In the genomic region with DNA sequence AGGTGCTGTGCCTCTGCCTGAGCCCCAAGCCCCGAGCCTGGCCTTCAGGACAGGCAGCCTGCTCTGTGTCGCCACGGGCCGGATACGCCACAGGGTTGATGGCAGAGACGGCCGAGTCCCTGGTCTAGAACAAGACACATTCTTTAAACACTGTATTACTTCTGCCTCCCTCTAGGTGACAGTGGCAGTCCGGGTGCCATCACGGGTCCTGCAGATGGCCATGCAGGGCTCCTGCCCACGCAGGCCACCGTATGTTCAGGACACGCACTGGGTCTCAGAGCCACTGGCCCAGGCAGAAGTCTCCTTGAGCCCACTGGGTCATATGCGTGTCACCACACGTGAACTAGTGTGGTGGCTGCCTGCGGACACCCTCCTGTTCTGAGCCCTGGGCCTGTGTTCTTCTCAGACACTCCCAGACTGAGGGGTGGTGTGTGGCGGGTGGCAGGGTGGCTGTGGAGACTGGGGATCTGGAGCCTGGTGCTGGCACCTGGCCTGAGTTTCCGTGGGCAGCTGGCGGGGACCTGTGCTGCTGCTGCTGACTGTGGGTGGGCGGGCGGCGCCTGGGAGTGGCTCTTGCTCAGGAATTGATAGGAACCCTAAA, we compare ENCODE assay signal across 9 cellular contexts. TPM values are rescaled to one million over a fixed set of nuclear protein-coding genes. Genes with fewer than 3 reads are reported as not detected.
DNase-seq lines count a peak whose midpoint lies in the region; ATAC-seq and TF ChIP-seq lines count a peak whose summit lies in the region.
"Had no signal": no experiment of that assay in that cellular context is flagged by ENCODE, and none has a peak within 500 bp of the region (broad histone marks: within the 10 kb centered on the region; RNA-seq: fewer than 3 reads in every experiment).

No MANE protein-coding gene starts in this region.

- in situ Hi-C loops in transverse colon (cut with MboI; ENCODE audit: low pct_ligation_motif_present in 1 of 4, low pct_unique_long_range_greater_than_20kb in 1 of 4, low sequenced_read_pairs in 3 of 4) (no loop called here), mammary epithelial cell (cut with MboI; ENCODE audit: low sequenced_read_pairs in 2 of 2) (no loop called here)

- no peak overlapping the region for H3K4me2 ChIP-seq in mammary epithelial cell (ENCODE audit: insufficient read depth, low read depth, low read length)

- H3K36me3 ChIP-seq in cardiac muscle cell: peaks cover 30% of the 10 kb centered on the region
- peaks cover 0 to 45% of the 10 kb centered on the region in 2 donors for H3K36me3 ChIP-seq in adrenal gland (replicated peaks in 1 of 2)
- H3K36me3 ChIP-seq in transverse colon: peaks cover 0 to 16% (median 7%) of the 10 kb centered on the region in 4 donors
- peaks cover 4% of the 10 kb centered on the region for H3K36me3 ChIP-seq in mammary epithelial cell (ENCODE audit: insufficient read depth, low read length)

- H3K4me1 ChIP-seq in cardiac muscle cell (ENCODE audit: low read depth) (peaks cover 3% of the 10 kb centered on the region), adrenal gland (replicated peaks in 1 of 2) (peaks cover 15 to 33% of the 10 kb centered on the region in 2 donors), transverse colon (peaks cover 11 to 24% (median 19%) of the 10 kb centered on the region in 4 donors), mammary epithelial cell (ENCODE audit: insufficient read depth, low read length) (peaks cover 3% of the 10 kb centered on the region)

- no peak overlapping the region for H3K4me3 ChIP-seq in cardiac muscle cell
- no peak overlapping the region for H3K4me3 ChIP-seq in adrenal gland
- H3K4me3 ChIP-seq in transverse colon: no peak overlapping the region
- no peak overlapping the region for H3K4me3 ChIP-seq in mammary epithelial cell (replicated peaks in 1 of 3; ENCODE audit: insufficient read depth in 1 of 3, low read depth in 2 of 3, low read length in 3 of 3)

- no peak for TF ChIP-seq EP300 in transverse colon (IDR thresholded peaks at IDR 0.05; ENCODE audit: low read depth)

- peaks cover 40% of the 10 kb centered on the region for H3K79me2 ChIP-seq in mammary epithelial cell (ENCODE audit: insufficient read depth, low read length)

- no peak overlapping the region for H2AFZ ChIP-seq in mammary epithelial cell (ENCODE audit: low read depth, low read length)

- CTCF ChIA-PET in mammary epithelial cell (lab: Charles Lee; ENCODE audit: low non-redundant PET): no interaction called here

- dilution Hi-C loops in mammary epithelial cell (cut with HindIII; ENCODE audit: low sequenced_read_pairs): no loop called here

- TF ChIP-seq CTCF in cardiac muscle cell (IDR thresholded peaks at IDR 0.05; ENCODE audit: low read depth, low read length) (no peak), adrenal gland (IDR thresholded peaks at IDR 0.05) (peak in 5 of 6 experiments; percentile 5 to 50 (median 45)), transverse colon (IDR thresholded peaks at IDR 0.05) (peak in 2 of 5 experiments; percentile 13 to 37), mammary epithelial cell (conservative IDR thresholded peaks at IDR 0.05 in 1 of 2, IDR thresholded peaks at IDR 0.05 in 1 of 2; ENCODE audit: extremely low read depth in 1 of 2, insufficient read depth in 1 of 2, low read depth in 1 of 2, low read length in 2 of 2) (peak in 1 of 2 donors; percentile 30)

- H3K27me3 ChIP-seq in cardiac muscle cell: no peaks in the 10 kb centered on the region
- H3K27me3 ChIP-seq in adrenal gland: no peaks in the 10 kb centered on the region
- no peaks in the 10 kb centered on the region for H3K27me3 ChIP-seq in transverse colon
- no peaks in the 10 kb centered on the region for H3K27me3 ChIP-seq in mammary epithelial cell (ENCODE audit: insufficient read depth, low read length)

- ATAC-seq in Right ventricle myocardium superior (ENCODE audit: poor library complexity): no peak
- no peak for ATAC-seq in GM19035 (IDR thresholded peaks at IDR 0.05; ENCODE audit: unreplicated experiment)

- H3K27ac ChIP-seq in cardiac muscle cell (peak overlapping the region; percentile 59), adrenal gland (peak overlapping the region in 4 of 5 donors; percentile 55 to 89 (median 74)), transverse colon (no peak overlapping the region), mammary epithelial cell (ENCODE audit: insufficient read depth, low read depth, low read length) (no peak overlapping the region)

- H3K9me3 ChIP-seq in cardiac muscle cell (ENCODE audit: low read depth): no peaks in the 10 kb centered on the region
- H3K9me3 ChIP-seq in adrenal gland (replicated peaks in 1 of 3): no peaks in the 10 kb centered on the region
- H3K9me3 ChIP-seq in transverse colon: no peaks in the 10 kb centered on the region
- H3K9me3 ChIP-seq in mammary epithelial cell (replicated peaks; ENCODE audit: insufficient read depth, low read length): no peaks in the 10 kb centered on the region

- WGBS in adrenal gland, 4 donors: 59 to 80% (median 69%) methylated on average over 1 to 21 of the region's 21 CpGs
- WGBS in transverse colon (ENCODE audit: low coverage in 1 of 2), 2 donors: 78% methylated on average over 19 of the region's 21 CpGs; no CpG with 5 or more reads in 1 of the 2 donors
- WGBS in mammary epithelial cell (ENCODE audit: low coverage, missing lambda C conversion rate): 69% methylated on average over 13 of the region's 21 CpGs

- H4K20me1 ChIP-seq in mammary epithelial cell (ENCODE audit: insufficient read depth, low read length): no peaks in the 10 kb centered on the region

- H3K9ac ChIP-seq in mammary epithelial cell (ENCODE audit: insufficient read depth, low read length): no peak overlapping the region

- DNase-seq in cardiac muscle cell (ENCODE audit: low read depth in 1 of 2, low spot score in 1 of 2) (no peak), Right ventricle myocardium superior (no peak), adrenal gland (peak in 6 of 7 donors; percentile 53 to 78 (median 68)), transverse colon (no peak), mammary epithelial cell (no peak)
- DNase-seq: activated naive CD8-positive, alpha-beta T cell treated with anti-CD3 and anti-CD28 coated beads, Interleukin-2, amount 10 ng/mL, durations not matched to agents 7 days and 5 days; NCI-H526; stimulated activated CD4-positive, alpha-beta T cell treated with anti-CD3 and anti-CD28 coated beads, Interleukin-4, amount 100 ng/mL, for 1 hour had no signal

- no peak for TF ChIP-seq POLR2A in adrenal gland (IDR thresholded peaks at IDR 0.05)
- peak; percentile 32 for TF ChIP-seq POLR2A in transverse colon (IDR thresholded peaks at IDR 0.05)

- intact Hi-C loops in Right ventricle myocardium superior (cut with DNase I) (no loop called here), adrenal gland (cut with DNase I) (loop anchor here (5.0 to 10.0 kb wide), 3 partner anchors 64 to 83 kb away; a partner anchor contains a TSS), transverse colon (cut with DNase I; ENCODE audit: low total_unique reads) (no loop called here), mammary epithelial cell (cut with micrococcal nuclease) (loop anchor here (10.0 kb wide), 1 partner anchor 337 kb away; no protein-coding TSS in a partner anchor)

- no TSS peak for BruUV-seq in mammary epithelial cell (replicated peaks; lab: Mats Ljungman, UMichigan)

RNA-seq across cellular contexts. Expression of a gene that starts 4.4 kb away (rescaled TPM):
- total RNA-seq in cardiac muscle cell (255 and 361 TPM in 2 replicates), Right ventricle myocardium superior (59.6 TPM), adrenal gland (10 to 100 TPM; 58.1 to 85.1 (median 71.7) TPM), transverse colon (100 to 1,000 TPM; 184 to 332 (median 254) TPM), mammary epithelial cell (10 to 100 TPM; 33.0 to 61.5 TPM)
- polyA plus RNA-seq in cardiac muscle cell (297 and 342 TPM in 2 replicates), adrenal gland (10 to 100 TPM; 18.1 to 82.9 (median 69.7) TPM), mammary epithelial cell (68.8 TPM)
- polyA minus RNA-seq in mammary epithelial cell: 62.8 TPM

RNA-seq across cellular contexts. Expression of a gene that starts 4.9 kb away (rescaled TPM):
- total RNA-seq in cardiac muscle cell: 60.6 and 66.9 TPM in 2 replicates
- polyA plus RNA-seq in cardiac muscle cell: 110 and 111 TPM in 2 replicates
- total RNA-seq in Right ventricle myocardium superior: 30.0 TPM
- 10 to 100 TPM; 17.7 to 64.3 (median 28.2) TPM for total RNA-seq in adrenal gland
- polyA plus RNA-seq in adrenal gland: 100 to 1,000 TPM in 1 of 3 donors, 10 to 100 TPM in 1, 1 to 10 TPM in 1; 3.9 to 110 (median 52.7) TPM
- 10 to 100 TPM; 35.8 to 54.6 (median 41.6) TPM for total RNA-seq in transverse colon
- 10 to 100 TPM; 21.0 to 68.9 TPM for total RNA-seq in mammary epithelial cell
- polyA plus RNA-seq in mammary epithelial cell: 30.5 TPM
- 19.9 TPM for polyA minus RNA-seq in mammary epithelial cell

RNA-seq across cellular contexts. Expression of a gene that starts 17.4 kb away (rescaled TPM):
- total RNA-seq in cardiac muscle cell (24.1 and 45.6 TPM in 2 replicates), Right ventricle myocardium superior (0.24 TPM), adrenal gland (1 to 10 TPM in 2 of 8 donors, under 1 TPM in 3, not detected in 3; 0.36 to 1.5 (median 0.42) TPM), transverse colon (1 to 10 TPM in 2 of 4 donors, not detected in 2; 1.1 to 3.5 TPM), mammary epithelial cell (1 to 10 TPM; 1.2 to 3.1 TPM)
- polyA plus RNA-seq in cardiac muscle cell (23.2 and 71.4 TPM in 2 replicates), adrenal gland (1 to 10 TPM in 2 of 3 donors, not detected in 1; 1.8 to 4.6 TPM), mammary epithelial cell (0.23 TPM)
- not detected for polyA minus RNA-seq in mammary epithelial cell

RNA-seq across cellular contexts. Expression of a gene that starts 24.5 kb away (rescaled TPM):
- 1.9 and 5.4 TPM in 2 replicates for total RNA-seq in cardiac muscle cell
- 0.79 and 4.2 TPM in 2 replicates for polyA plus RNA-seq in cardiac muscle cell
- 0.35 TPM for total RNA-seq in Right ventricle myocardium superior
- total RNA-seq in adrenal gland: under 1 TPM in 2 of 8 donors, not detected in 6; 0.54 to 0.84 TPM
- 1 to 10 TPM in 1 of 3 donors, under 1 TPM in 2; 0.71 to 1.1 (median 0.82) TPM for polyA plus RNA-seq in adrenal gland
- total RNA-seq in transverse colon: 1 to 10 TPM in 1 of 4 donors, not detected in 3; 5.6 TPM
- under 1 TPM in 1 of 2 donors, not detected in 1; 0.38 TPM for total RNA-seq in mammary epithelial cell
- polyA plus RNA-seq in mammary epithelial cell: not detected
- not detected for polyA minus RNA-seq in mammary epithelial cell

RNA-seq across cellular contexts. Expression of a gene that starts 50.3 kb away (rescaled TPM):
- 0.48 TPM in 1 of 2 replicates, not detected in the other for total RNA-seq in cardiac muscle cell
- 0.06 and 0.51 TPM in 2 replicates for polyA plus RNA-seq in cardiac muscle cell
- 0.70 TPM for total RNA-seq in Right ventricle myocardium superior
- total RNA-seq in adrenal gland: 1 to 10 TPM in 6 of 8 donors, under 1 TPM in 2; 0.43 to 3.2 (median 1.5) TPM
- polyA plus RNA-seq in adrenal gland: under 1 TPM; 0.05 to 0.56 (median 0.27) TPM
- 1 to 10 TPM in 2 of 4 donors, under 1 TPM in 1, not detected in 1; 0.27 to 1.1 (median 1.1) TPM for total RNA-seq in transverse colon
- total RNA-seq in mammary epithelial cell: not detected
- polyA plus RNA-seq in mammary epithelial cell: not detected
- polyA minus RNA-seq in mammary epithelial cell: not detected

Comparison
In these comparisons a context has a peak if more than half of its experiments do, and no peak if none do; other contexts are left out.
1. DNase-seq: peak in adrenal gland (6 of 7); none in cardiac muscle cell (0 of 2), Right ventricle myocardium superior (single experiment), transverse colon (single experiment) and mammary epithelial cell (single experiment).
2. H3K27ac ChIP-seq: peak in cardiac muscle cell (single experiment) and adrenal gland (4 of 5); none in transverse colon (0 of 4) and mammary epithelial cell (single experiment).
3. intact Hi-C loops: an anchor here in adrenal gland (5.0 to 10.0 kb wide) and mammary epithelial cell (10.0 kb wide); none called in Right ventricle myocardium superior and transverse colon.